In genomic region chr12:105053116-105053572, GRCh38 we compare ENCODE assay signal across 8 cellular contexts. TPM values are rescaled to one million over a fixed set of nuclear protein-coding genes. Genes with fewer than 3 reads are reported as not detected.
A peak's percentile ranks its signal among the peaks of the same experiment; 100 is the strongest.
DNase-seq lines count a peak whose midpoint lies in the region; ATAC-seq, FAIRE-seq and TF ChIP-seq lines count a peak whose summit lies in the region.

No MANE protein-coding gene starts in this region.

- H3K9me2 ChIP-seq in SK-N-SH, result no peaks in the 10 kb centered on the region

- CTCF ChIA-PET in SK-N-SH (lab: Yijun Ruan, JAX), result interaction anchor here (0.6 to 5.0 kb wide), 34 partner anchors 9 to 887 kb away, joined by 3 to 34 read pairs (median 4); no protein-coding TSS in a partner anchor
- CTCF ChIA-PET in activated naive CD4-positive, alpha-beta T cell treated with anti-CD3 and anti-CD28 coated beads for 36 hours (lab: Charles Lee), result interaction anchor here (0.6 to 3.5 kb wide), 15 partner anchors 11 to 671 kb away, joined by 3 to 24 read pairs (median 3); partner anchors contain the start of gene CHST11

- TF ChIP-seq EP300 in SK-N-SH (IDR thresholded peaks at IDR 0.05; ENCODE audit: borderline replicate concordance in 1 of 2, low read depth in 1 of 2, low read length in 1 of 2), result no peak

- no peaks in the 10 kb centered on the region for H3K27me3 ChIP-seq in SK-N-SH (ENCODE audit: insufficient read depth)

- WGBS in SK-N-SH (ENCODE audit: low lambda C conversion rate), result 1% methylated on average over 2 of the region's 2 CpGs

- TF ChIP-seq RAD21 in SK-N-SH (IDR thresholded peaks at IDR 0.05; ENCODE audit: low read length), result peak; percentile 95

- H3K27ac ChIP-seq in C4-2B (no peak overlapping the region), SK-N-SH (ENCODE audit: low read depth in 2 of 2, low read length in 1 of 2) (no peak overlapping the region)

- no peak overlapping the region for H3K4me3 Mint-ChIP-seq in activated naive CD4-positive, alpha-beta T cell treated with anti-CD3 and anti-CD28 coated beads for 36 hours
- H3K4me3 Mint-ChIP-seq in glutamatergic neuron (ENCODE audit: unreplicated experiment), result no peak overlapping the region

- no peak overlapping the region for H3K9ac ChIP-seq in SK-N-SH

- H3K4me2 ChIP-seq in SK-N-SH, result no peak overlapping the region

- intact Hi-C loops in activated naive CD4-positive, alpha-beta T cell treated with anti-CD3 and anti-CD28 coated beads for 36 hours (cut with micrococcal nuclease), result loop anchor here (1.0 to 5.0 kb wide), 8 partner anchors 66 to 852 kb away; partner anchors contain the start of genes NOPCHAP1 and TXNRD1
- intact Hi-C loops in posterior vena cava (cut with DNase I), result loop anchor here in 1 of 2 donors (10.0 kb wide), 1 partner anchor 678 kb away; no protein-coding TSS in a partner anchor

- peaks cover 9% of the 10 kb centered on the region for H3K9me3 Mint-ChIP-seq in activated naive CD4-positive, alpha-beta T cell treated with anti-CD3 and anti-CD28 coated beads for 36 hours
- no peaks in the 10 kb centered on the region for H3K9me3 Mint-ChIP-seq in glutamatergic neuron (ENCODE audit: unreplicated experiment)

- H4K20me1 ChIP-seq in SK-N-SH (ENCODE audit: insufficient read depth), result no peaks in the 10 kb centered on the region

- no peaks in the 10 kb centered on the region; a peak in 1 of 4 replicates for H3K4me1 ChIP-seq in SK-N-SH (ENCODE audit: control insufficient read depth in 1 of 2, insufficient read depth in 2 of 2, low read depth in 1 of 2, low read length in 1 of 2)

- peaks cover 13% of the 10 kb centered on the region for H3K36me3 Mint-ChIP-seq in activated naive CD4-positive, alpha-beta T cell treated with anti-CD3 and anti-CD28 coated beads for 36 hours (ENCODE audit: low read depth)
- H3K36me3 Mint-ChIP-seq in glutamatergic neuron (ENCODE audit: unreplicated experiment), result peaks cover 42% of the 10 kb centered on the region

- no peak for FAIRE-seq in urothelium cell line (lab: Jason Lieb, UNC)

- TF ChIP-seq CTCF in C4-2B (conservative IDR thresholded peaks at IDR 0.05), result peak; percentile 91
- TF ChIP-seq CTCF in SK-N-SH (IDR thresholded peaks at IDR 0.05), result peak; percentile 94
- TF ChIP-seq CTCF in glutamatergic neuron (IDR thresholded peaks at IDR 0.05; ENCODE audit: partially characterized antibody, unreplicated experiment), result peak; percentile 84

- H3K27me3 Mint-ChIP-seq in activated naive CD4-positive, alpha-beta T cell treated with anti-CD3 and anti-CD28 coated beads for 36 hours (ENCODE audit: low read depth), result no peaks in the 10 kb centered on the region
- H3K27me3 Mint-ChIP-seq in glutamatergic neuron (ENCODE audit: unreplicated experiment), result peaks cover 2% of the 10 kb centered on the region

- no peak overlapping the region; a peak in 1 of 4 replicates for H3K4me3 ChIP-seq in SK-N-SH (ENCODE audit: low read depth in 2 of 2, low read length in 1 of 2)

- peaks cover 4 to 23% of the 10 kb centered on the region in 2 experiments for H3K36me3 ChIP-seq in SK-N-SH (replicated peaks in 1 of 2; ENCODE audit: control insufficient read depth in 1 of 2, insufficient read depth in 2 of 2, low read length in 1 of 2)

- H3K4me1 Mint-ChIP-seq in activated naive CD4-positive, alpha-beta T cell treated with anti-CD3 and anti-CD28 coated beads for 36 hours (ENCODE audit: low read depth), result no peaks in the 10 kb centered on the region
- peaks cover 6% of the 10 kb centered on the region for H3K4me1 Mint-ChIP-seq in glutamatergic neuron (ENCODE audit: low read depth, unreplicated experiment)

- no peaks in the 10 kb centered on the region for H3F3A ChIP-seq in SK-N-SH (replicated peaks; ENCODE audit: insufficient read depth)

- peaks cover 21% of the 10 kb centered on the region; the same call in 1 of the 2 replicates for H3K9me3 ChIP-seq in SK-N-SH

- ATAC-seq in GM21526 (IDR thresholded peaks at IDR 0.05; ENCODE audit: low FRiP score, unreplicated experiment), result peak; percentile 66

- peak; percentile 62 for DNase-seq in NCI-H1092 (lab: John Stamatoyannopoulos, UW)
- DNase-seq in SK-N-SH, result peak; percentile 55
- DNase-seq in activated naive CD4-positive, alpha-beta T cell treated with anti-CD3 and anti-CD28 coated beads for 36 hours, result peak; percentile 89
- peak; percentile 78 for DNase-seq in glutamatergic neuron
- peak; percentile 90 for DNase-seq in posterior vena cava (ENCODE audit: low spot score)
- peak; percentile 31 for DNase-seq in urothelium cell line (ENCODE audit: low spot score)

- no peak overlapping the region for H2AFZ ChIP-seq in SK-N-SH (ENCODE audit: low read depth)

- POLR2A ChIA-PET in SK-N-SH (lab: Yijun Ruan, JAX), result no interaction called here

- H3K79me2 ChIP-seq in SK-N-SH (ENCODE audit: insufficient read depth), result no peaks in the 10 kb centered on the region

- H3K27ac Mint-ChIP-seq in activated naive CD4-positive, alpha-beta T cell treated with anti-CD3 and anti-CD28 coated beads for 36 hours, result no peak overlapping the region
- no peak overlapping the region for H3K27ac Mint-ChIP-seq in glutamatergic neuron (ENCODE audit: unreplicated experiment)

TF ChIP-seq in SK-N-SH, 30 proteins besides CTCF, POLR2A, EP300 and RAD21:
- TF ChIP-seq GATA2 (CRISPR knock-in tag; IDR thresholded peaks at IDR 0.05) (0 out of 2 replicates have a peak, but pooled peaks have one; percentile 10), SMC3 (IDR thresholded peaks at IDR 0.05; ENCODE audit: low read depth, low read length) (peak; percentile 87), CHD2 (IDR thresholded peaks at IDR 0.05; ENCODE audit: low read length, partially characterized antibody) (peak; percentile 6)
- TF ChIP-seq, protein P1, sequence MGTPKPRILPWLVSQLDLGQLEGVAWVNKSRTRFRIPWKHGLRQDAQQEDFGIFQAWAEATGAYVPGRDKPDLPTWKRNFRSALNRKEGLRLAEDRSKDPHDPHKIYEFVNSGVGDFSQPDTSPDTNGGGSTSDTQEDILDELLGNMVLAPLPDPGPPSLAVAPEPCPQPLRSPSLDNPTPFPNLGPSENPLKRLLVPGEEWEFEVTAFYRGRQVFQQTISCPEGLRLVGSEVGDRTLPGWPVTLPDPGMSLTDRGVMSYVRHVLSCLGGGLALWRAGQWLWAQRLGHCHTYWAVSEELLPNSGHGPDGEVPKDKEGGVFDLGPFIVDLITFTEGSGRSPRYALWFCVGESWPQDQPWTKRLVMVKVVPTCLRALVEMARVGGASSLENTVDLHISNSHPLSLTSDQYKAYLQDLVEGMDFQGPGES (IDR thresholded peaks at IDR 0.05; ENCODE audit: low read depth, low read length), result no peak

RNA-seq across cellular contexts. Expression of gene ALDH1L2, which starts 31.1 kb away (rescaled TPM):
- 1.9 and 3.4 TPM in 2 replicates for polyA plus RNA-seq in SK-N-SH (2012; rRNA removed)
- polyA plus RNA-seq in SK-N-SH (2012; cell fraction: cytosol; rRNA removed), result 2.2 TPM in 2 replicates
- 2.2 and 4.8 TPM in 2 replicates for polyA plus RNA-seq in SK-N-SH (2012; cell fraction: nucleus; rRNA removed)
- 10 to 100 TPM; 12.2 to 14.3 TPM for total RNA-seq in activated naive CD4-positive, alpha-beta T cell treated with anti-CD3 and anti-CD28 coated beads for 36 hours
- total RNA-seq in glutamatergic neuron (ENCODE audit: unreplicated experiment) (47.4 TPM), posterior vena cava (10 to 100 TPM; 25.1 to 56.8 TPM)

RNA-seq across cellular contexts. Expression of gene WASHC4, which starts 54.4 kb away (rescaled TPM):
- 11.2 and 15.9 TPM in 2 replicates for polyA plus RNA-seq in SK-N-SH (2012; rRNA removed)
- 15.4 and 17.0 TPM in 2 replicates for polyA plus RNA-seq in SK-N-SH (2012; cell fraction: cytosol; rRNA removed)
- 11.0 and 33.3 TPM in 2 replicates for polyA plus RNA-seq in SK-N-SH (2012; cell fraction: nucleus; rRNA removed)
- 10 to 100 TPM; 23.7 to 26.0 TPM for total RNA-seq in activated naive CD4-positive, alpha-beta T cell treated with anti-CD3 and anti-CD28 coated beads for 36 hours
- 75.4 TPM for total RNA-seq in glutamatergic neuron (ENCODE audit: unreplicated experiment)
- total RNA-seq in posterior vena cava, result 10 to 100 TPM; 54.9 to 57.5 TPM

Comparison
In these comparisons a context has a peak if more than half of its experiments do, and no peak if none do; other contexts are left out.
1. DNase-seq: peak in every context shown above with its lines; median percentile 90 in posterior vena cava; 89 in activated naive CD4-positive, alpha-beta T cell treated with anti-CD3 and anti-CD28 coated beads for 36 hours; 78 in glutamatergic neuron; 62 in NCI-H1092; 55 in SK-N-SH; 31 in urothelium cell line.